ENCODE assay signal across 1 cellular context in the genomic region with DNA sequence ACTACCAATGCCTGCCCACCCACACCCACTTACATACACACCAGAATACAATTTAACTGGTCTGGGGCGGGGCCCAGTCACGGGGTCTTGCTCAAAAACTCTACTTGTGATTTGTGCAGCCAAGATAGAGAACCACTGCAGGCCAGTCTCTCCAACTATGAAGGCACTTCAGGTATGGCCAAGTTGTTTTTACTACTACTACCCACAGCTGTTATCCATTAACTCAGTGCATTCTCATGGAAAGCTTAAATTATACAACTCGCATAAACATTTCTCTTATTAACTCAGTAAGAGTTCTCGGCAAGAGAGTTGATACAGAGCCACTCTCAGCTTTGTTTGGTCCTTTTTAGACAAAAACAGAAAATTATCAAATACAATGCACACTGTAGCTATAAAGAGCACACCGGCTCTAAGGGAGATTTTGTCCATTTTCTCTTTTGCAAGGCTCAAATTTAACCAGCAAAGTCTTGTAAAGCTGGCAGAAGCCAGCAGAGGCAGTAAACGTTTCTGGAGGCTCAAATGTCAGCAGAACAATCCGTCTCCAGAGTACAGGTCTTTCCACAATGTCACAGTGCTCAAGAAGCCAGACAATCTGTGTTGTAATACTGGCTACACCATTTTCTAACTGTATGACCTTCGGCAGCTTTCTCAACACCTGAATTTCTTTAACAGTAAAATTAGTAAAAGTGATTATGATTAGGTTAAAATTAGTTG.
TF ChIP-seq lines count a peak whose summit lies in the region.

No MANE protein-coding gene starts in this region.

TF ChIP-seq in GM23338, 12 proteins besides CTCF, POLR2A, EP300 and RAD21 (continued from another document):
- TF ChIP-seq, protein P1, sequence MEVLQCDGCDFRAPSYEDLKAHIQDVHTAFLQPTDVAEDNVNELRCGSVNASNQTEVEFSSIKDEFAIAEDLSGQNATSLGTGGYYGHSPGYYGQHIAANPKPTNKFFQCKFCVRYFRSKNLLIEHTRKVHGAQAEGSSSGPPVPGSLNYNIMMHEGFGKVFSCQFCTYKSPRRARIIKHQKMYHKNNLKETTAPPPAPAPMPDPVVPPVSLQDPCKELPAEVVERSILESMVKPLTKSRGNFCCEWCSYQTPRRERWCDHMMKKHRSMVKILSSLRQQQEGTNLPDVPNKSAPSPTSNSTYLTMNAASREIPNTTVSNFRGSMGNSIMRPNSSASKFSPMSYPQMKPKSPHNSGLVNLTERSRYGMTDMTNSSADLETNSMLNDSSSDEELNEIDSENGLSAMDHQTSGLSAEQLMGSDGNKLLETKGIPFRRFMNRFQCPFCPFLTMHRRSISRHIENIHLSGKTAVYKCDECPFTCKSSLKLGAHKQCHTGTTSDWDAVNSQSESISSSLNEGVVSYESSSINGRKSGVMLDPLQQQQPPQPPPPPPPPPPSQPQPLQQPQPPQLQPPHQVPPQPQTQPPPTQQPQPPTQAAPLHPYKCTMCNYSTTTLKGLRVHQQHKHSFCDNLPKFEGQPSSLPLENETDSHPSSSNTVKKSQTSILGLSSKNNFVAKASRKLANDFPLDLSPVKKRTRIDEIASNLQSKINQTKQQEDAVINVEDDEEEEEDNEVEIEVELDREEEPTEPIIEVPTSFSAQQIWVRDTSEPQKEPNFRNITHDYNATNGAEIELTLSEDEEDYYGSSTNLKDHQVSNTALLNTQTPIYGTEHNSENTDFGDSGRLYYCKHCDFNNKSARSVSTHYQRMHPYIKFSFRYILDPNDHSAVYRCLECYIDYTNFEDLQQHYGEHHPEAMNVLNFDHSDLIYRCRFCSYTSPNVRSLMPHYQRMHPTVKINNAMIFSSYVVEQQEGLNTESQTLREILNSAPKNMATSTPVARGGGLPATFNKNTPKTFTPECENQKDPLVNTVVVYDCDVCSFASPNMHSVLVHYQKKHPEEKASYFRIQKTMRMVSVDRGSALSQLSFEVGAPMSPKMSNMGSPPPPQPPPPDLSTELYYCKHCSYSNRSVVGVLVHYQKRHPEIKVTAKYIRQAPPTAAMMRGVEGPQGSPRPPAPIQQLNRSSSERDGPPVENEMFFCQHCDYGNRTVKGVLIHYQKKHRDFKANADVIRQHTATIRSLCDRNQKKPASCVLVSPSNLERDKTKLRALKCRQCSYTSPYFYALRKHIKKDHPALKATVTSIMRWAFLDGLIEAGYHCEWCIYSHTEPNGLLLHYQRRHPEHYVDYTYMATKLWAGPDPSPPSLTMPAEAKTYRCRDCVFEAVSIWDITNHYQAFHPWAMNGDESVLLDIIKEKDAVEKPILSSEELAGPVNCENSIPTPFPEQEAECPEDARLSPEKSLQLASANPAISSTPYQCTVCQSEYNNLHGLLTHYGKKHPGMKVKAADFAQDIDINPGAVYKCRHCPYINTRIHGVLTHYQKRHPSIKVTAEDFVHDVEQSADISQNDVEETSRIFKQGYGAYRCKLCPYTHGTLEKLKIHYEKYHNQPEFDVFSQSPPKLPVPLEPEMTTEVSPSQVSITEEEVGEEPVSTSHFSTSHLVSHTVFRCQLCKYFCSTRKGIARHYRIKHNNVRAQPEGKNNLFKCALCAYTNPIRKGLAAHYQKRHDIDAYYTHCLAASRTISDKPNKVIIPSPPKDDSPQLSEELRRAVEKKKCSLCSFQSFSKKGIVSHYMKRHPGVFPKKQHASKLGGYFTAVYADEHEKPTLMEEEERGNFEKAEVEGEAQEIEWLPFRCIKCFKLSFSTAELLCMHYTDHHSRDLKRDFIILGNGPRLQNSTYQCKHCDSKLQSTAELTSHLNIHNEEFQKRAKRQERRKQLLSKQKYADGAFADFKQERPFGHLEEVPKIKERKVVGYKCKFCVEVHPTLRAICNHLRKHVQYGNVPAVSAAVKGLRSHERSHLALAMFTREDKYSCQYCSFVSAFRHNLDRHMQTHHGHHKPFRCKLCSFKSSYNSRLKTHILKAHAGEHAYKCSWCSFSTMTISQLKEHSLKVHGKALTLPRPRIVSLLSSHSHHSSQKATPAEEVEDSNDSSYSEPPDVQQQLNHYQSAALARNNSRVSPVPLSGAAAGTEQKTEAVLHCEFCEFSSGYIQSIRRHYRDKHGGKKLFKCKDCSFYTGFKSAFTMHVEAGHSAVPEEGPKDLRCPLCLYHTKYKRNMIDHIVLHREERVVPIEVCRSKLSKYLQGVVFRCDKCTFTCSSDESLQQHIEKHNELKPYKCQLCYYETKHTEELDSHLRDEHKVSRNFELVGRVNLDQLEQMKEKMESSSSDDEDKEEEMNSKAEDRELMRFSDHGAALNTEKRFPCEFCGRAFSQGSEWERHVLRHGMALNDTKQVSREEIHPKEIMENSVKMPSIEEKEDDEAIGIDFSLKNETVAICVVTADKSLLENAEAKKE (CRISPR knock-in tag; IDR thresholded peaks at IDR 0.05) = no peak
- TF ChIP-seq EZH2phosphoT487 (IDR thresholded peaks at IDR 0.05; ENCODE audit: unreplicated experiment) (no peak), ZNF114 (CRISPR knock-in tag; IDR thresholded peaks at IDR 0.05) (no peak), JUNB (IDR thresholded peaks at IDR 0.05; ENCODE audit: unreplicated experiment) (no peak)
- TF ChIP-seq, protein P2, sequence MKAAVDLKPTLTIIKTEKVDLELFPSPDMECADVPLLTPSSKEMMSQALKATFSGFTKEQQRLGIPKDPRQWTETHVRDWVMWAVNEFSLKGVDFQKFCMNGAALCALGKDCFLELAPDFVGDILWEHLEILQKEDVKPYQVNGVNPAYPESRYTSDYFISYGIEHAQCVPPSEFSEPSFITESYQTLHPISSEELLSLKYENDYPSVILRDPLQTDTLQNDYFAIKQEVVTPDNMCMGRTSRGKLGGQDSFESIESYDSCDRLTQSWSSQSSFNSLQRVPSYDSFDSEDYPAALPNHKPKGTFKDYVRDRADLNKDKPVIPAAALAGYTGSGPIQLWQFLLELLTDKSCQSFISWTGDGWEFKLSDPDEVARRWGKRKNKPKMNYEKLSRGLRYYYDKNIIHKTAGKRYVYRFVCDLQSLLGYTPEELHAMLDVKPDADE (IDR thresholded peaks at IDR 0.05) = no peak
